In genomic region chr2:203900298-203900697, GRCh38 we compare ENCODE assay signal across 35 cellular contexts. TPM values are rescaled to one million over a fixed set of nuclear protein-coding genes. Genes with fewer than 3 reads are reported as not detected.
"Had no signal": no experiment of that assay in that cellular context is flagged by ENCODE, and none has a peak within 500 bp of the region (broad histone marks: within the 10 kb centered on the region; RNA-seq: fewer than 3 reads in every experiment).

No MANE protein-coding gene starts in this region.

- DNase-seq: activated CD4-positive, alpha-beta memory T cell treated with anti-CD3 and anti-CD28 coated beads for 36 hours; activated CD4-positive, alpha-beta T cell treated with anti-CD3 and anti-CD28 coated beads for 48 hours; activated CD8-positive, alpha-beta memory T cell treated with anti-CD3 and anti-CD28 coated beads, Interleukin-2, amount 50 U/mL, for 4 hours; activated effector memory CD4-positive, alpha-beta T cell treated with anti-CD3 and anti-CD28 coated beads, Interleukin-2, amount 50 U/mL, for 16 hours; activated naive CD4-positive, alpha-beta T cell treated with anti-CD3 and anti-CD28 coated beads for 36 hours; activated naive CD8-positive, alpha-beta T cell treated with anti-CD3 and anti-CD28 coated beads for 36 hours; activated T-cell treated with anti-CD3 and anti-CD28 coated beads, Interleukin-2, amount 50 U/mL, for 1 hour; adrenal gland; brain microvascular endothelial cell; effector memory CD8-positive, alpha-beta T cell; erythroblast; heart left ventricle; kidney glomerular epithelial cell; left lung; lower lobe of right lung; mesenchymal stem cell; natural killer cell; occipital lobe; posterior cingulate gyrus; right lobe of liver; stimulated activated CD4-positive, alpha-beta T cell treated with anti-CD3 and anti-CD28 coated beads, Interleukin-12 subunit alpha, Interleukin-12 subunit beta, amount 100 ng/mL, for 4 hours; stimulated activated CD4-positive, alpha-beta T cell treated with anti-CD3 and anti-CD28 coated beads, Interleukin-4, amount 100 ng/mL, for 24 hours; T-helper 9 cell; transverse colon; WERI-Rb-1 had no signal

- H2AFZ ChIP-seq: neural progenitor cell had no signal

- H3K4me2 ChIP-seq: neural progenitor cell had no signal

- ATAC-seq: activated CD4-positive, CD25-positive, alpha-beta regulatory T cell treated with anti-CD3 and anti-CD28 coated beads, Interleukin-2, amount 50 U/mL, for 24 hours; effector memory CD8-positive, alpha-beta T cell; heart left ventricle; left lung; lower lobe of right lung; natural killer cell; right lobe of liver; stimulated activated effector memory CD8-positive, alpha-beta T cell treated with anti-CD3 and anti-CD28 coated beads, Interleukin-12 subunit alpha, Interleukin-12 subunit beta, amount 100 ng/mL, for 72 hours had no signal

- H3K9ac ChIP-seq: neural progenitor cell had no signal

- H3K4me3 ChIP-seq: adrenal gland, ascending aorta, coronary artery, heart left ventricle, left lung, lower lobe of right lung, neural progenitor cell, right lobe of liver, skin epidermis, transverse colon had no signal

- H3K4me1 ChIP-seq: adrenal gland, lower lobe of right lung, right lobe of liver had no signal

- H3K36me3 ChIP-seq: adrenal gland, ascending aorta, brain microvascular endothelial cell, heart left ventricle, left lung, lower lobe of right lung, neural progenitor cell, right lobe of liver, transverse colon, WERI-Rb-1 had no signal

- H3K27me3 ChIP-seq: adrenal gland, ascending aorta, brain microvascular endothelial cell, heart left ventricle, left lung, neural progenitor cell, right lobe of liver, transverse colon had no signal

- H3K27ac ChIP-seq: adrenal gland, ascending aorta, brain microvascular endothelial cell, coronary artery, left lung, lower lobe of right lung, neural progenitor cell, right lobe of liver, skin epidermis, WERI-Rb-1 had no signal

RNA-seq across cellular contexts. Expression of gene CTLA4, which starts 32.7 kb away (rescaled TPM):
- total RNA-seq: ascending aorta, cardiac septum, cerebellum, occipital lobe, renal cortical epithelial cell, right lobe of liver, temporal lobe had no signal

RNA-seq across cellular contexts. Expression of gene ICOS, which starts 36.3 kb away (rescaled TPM):
- total RNA-seq: ascending aorta, cardiac septum, cerebellum, occipital lobe, renal cortical epithelial cell had no signal
